17 cellular contexts compared by ENCODE assay signal in genomic region chr5:150057052-150057451, GRCh38.
"Had no signal": no experiment of that assay in that cellular context is flagged by ENCODE, and none has a peak within 500 bp of the region (broad histone marks: within the 10 kb centered on the region; RNA-seq: fewer than 3 reads in every experiment).

No MANE protein-coding gene starts in this region.

- H3K4me3 Mint-ChIP-seq: activated B cell treated with CpG ODN at 0.5 μM for 24 hours; activated CD8-positive, alpha-beta T cell treated with anti-CD3 and anti-CD28 coated beads for 36 hours; activated naive CD8-positive, alpha-beta T cell; activated T-helper 17 cell treated with anti-CD3 and anti-CD28 coated beads, Interleukin-2, amount 50 U/mL, for 72 hours; central memory CD8-positive, alpha-beta T cell; neural crest cell; stimulated activated naive CD8-positive, alpha-beta T cell treated with anti-CD3 and anti-CD28 coated beads, Interleukin-15, Interleukin-2, amounts not matched to agents 100 ng/mL and 50 ng/mL, for 24 hours had no signal

- H3K9me3 ChIP-seq: colonic mucosa, left lung, prostate gland, tibial nerve, vagina had no signal

- H3K27me3 ChIP-seq: brain microvascular endothelial cell, colonic mucosa, left lung, tibial nerve, vagina had no signal

- H3K9me3 Mint-ChIP-seq: activated B cell treated with CpG ODN at 0.5 μM for 24 hours; activated CD8-positive, alpha-beta T cell treated with anti-CD3 and anti-CD28 coated beads for 36 hours; activated T-helper 17 cell treated with anti-CD3 and anti-CD28 coated beads, Interleukin-2, amount 50 U/mL, for 72 hours; central memory CD8-positive, alpha-beta T cell; neural crest cell; stimulated activated naive CD8-positive, alpha-beta T cell treated with anti-CD3 and anti-CD28 coated beads, Interleukin-15, Interleukin-2, amounts not matched to agents 100 ng/mL and 50 ng/mL, for 24 hours had no signal

- DNase-seq: activated B cell treated with CpG ODN at 0.5 μM for 24 hours; activated CD4-positive, alpha-beta T cell treated with anti-CD3 and anti-CD28 coated beads for 48 hours; activated CD8-positive, alpha-beta T cell treated with anti-CD3 and anti-CD28 coated beads for 36 hours; activated T-cell treated with anti-CD3 and anti-CD28 coated beads, Interleukin-2, amount 50 U/mL, for 1 hour; brain microvascular endothelial cell; colonic mucosa; left lung; right cardiac atrium had no signal

- H3K4me1 ChIP-seq: colonic mucosa, prostate gland, tibial nerve, vagina had no signal

- ATAC-seq: activated CD8-positive, alpha-beta T cell treated with anti-CD3 and anti-CD28 coated beads for 36 hours; activated T-helper 17 cell treated with anti-CD3 and anti-CD28 coated beads, Interleukin-2, amount 50 U/mL, for 72 hours; left lung; right cardiac atrium had no signal

- H3K27me3 Mint-ChIP-seq: activated B cell treated with CpG ODN at 0.5 μM for 24 hours; activated CD8-positive, alpha-beta T cell treated with anti-CD3 and anti-CD28 coated beads for 36 hours; activated naive CD8-positive, alpha-beta T cell; activated T-helper 17 cell treated with anti-CD3 and anti-CD28 coated beads, Interleukin-2, amount 50 U/mL, for 72 hours; stimulated activated naive CD8-positive, alpha-beta T cell treated with anti-CD3 and anti-CD28 coated beads, Interleukin-15, Interleukin-2, amounts not matched to agents 100 ng/mL and 50 ng/mL, for 24 hours had no signal

- H3K4me1 Mint-ChIP-seq: activated T-helper 17 cell treated with anti-CD3 and anti-CD28 coated beads, Interleukin-2, amount 50 U/mL, for 72 hours; central memory CD8-positive, alpha-beta T cell; neural crest cell had no signal

- H3K4me3 ChIP-seq: colonic mucosa, left lung, prostate gland, skin epidermis, tibial nerve, vagina had no signal

- H3K27ac Mint-ChIP-seq: activated B cell treated with CpG ODN at 0.5 μM for 24 hours; activated CD8-positive, alpha-beta T cell treated with anti-CD3 and anti-CD28 coated beads for 36 hours; activated T-helper 17 cell treated with anti-CD3 and anti-CD28 coated beads, Interleukin-2, amount 50 U/mL, for 72 hours; stimulated activated naive CD8-positive, alpha-beta T cell treated with anti-CD3 and anti-CD28 coated beads, Interleukin-15, Interleukin-2, amounts not matched to agents 100 ng/mL and 50 ng/mL, for 24 hours had no signal

- H3K27ac ChIP-seq: brain microvascular endothelial cell, colonic mucosa, prostate gland, vagina had no signal
